13 cellular contexts compared by ENCODE assay signal in the genomic region with DNA sequence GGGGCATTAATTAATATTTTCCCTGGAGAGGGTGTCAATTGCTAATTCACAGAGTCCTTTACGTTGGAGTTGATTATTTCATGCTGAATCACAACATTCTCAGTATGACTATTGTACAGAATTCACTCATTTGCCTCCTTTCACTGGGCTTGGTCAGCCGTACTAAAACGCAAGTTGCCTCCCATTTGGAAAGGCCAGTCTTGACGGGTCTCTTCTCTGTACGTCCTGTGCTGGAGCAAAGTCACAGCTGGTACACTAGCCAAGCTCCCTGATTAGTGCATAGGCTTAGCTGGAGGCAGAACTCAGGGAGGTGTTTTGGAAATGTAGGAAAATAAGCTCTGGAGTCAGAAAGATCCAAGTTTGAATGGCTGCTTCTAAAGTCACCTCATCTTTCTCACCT.
"Had no signal": no experiment of that assay in that cellular context is flagged by ENCODE, and none has a peak within 500 bp of the region (broad histone marks: within the 10 kb centered on the region; RNA-seq: fewer than 3 reads in every experiment).

No MANE protein-coding gene starts in this region.

- DNase-seq: activated CD4-positive, alpha-beta T cell treated with anti-CD3 and anti-CD28 coated beads for 4 hours; activated CD8-positive, alpha-beta memory T cell treated with anti-CD3 and anti-CD28 coated beads, Interleukin-2, amount 50 U/mL, for 48 hours; activated CD8-positive, alpha-beta T cell treated with anti-CD3 and anti-CD28 coated beads, Interleukin-2, amount 10 ng/mL, durations not matched to agents 7 days and 5 days; activated naive CD8-positive, alpha-beta T cell treated with anti-CD3 and anti-CD28 coated beads, Interleukin-2, amount 10 ng/mL, durations not matched to agents 7 days and 5 days; dermis blood vessel endothelial cell; effector memory CD8-positive, alpha-beta T cell; gastrocnemius medialis; left colon; midbrain; psoas muscle; stimulated activated naive CD8-positive, alpha-beta T cell treated with anti-CD3 and anti-CD28 coated beads, Interleukin-15, amount 100 ng/mL, for 72 hours had no signal

- H3K36me3 ChIP-seq: breast epithelium, gastrocnemius medialis had no signal

- H3K4me3 ChIP-seq: breast epithelium, gastrocnemius medialis, psoas muscle had no signal

- H3K9me3 ChIP-seq: breast epithelium, gastrocnemius medialis, psoas muscle had no signal

- ATAC-seq: activated CD8-positive, alpha-beta T cell treated with anti-CD3 and anti-CD28 coated beads, Interleukin-2, amount 10 ng/mL, durations not matched to agents 7 days and 5 days; effector memory CD8-positive, alpha-beta T cell; gastrocnemius medialis; left colon; psoas muscle; sciatic nerve; stimulated activated naive CD8-positive, alpha-beta T cell treated with anti-CD3 and anti-CD28 coated beads, Interleukin-15, amount 100 ng/mL, for 72 hours had no signal

- H3K27ac ChIP-seq: breast epithelium, gastrocnemius medialis, psoas muscle had no signal

- H3K4me1 ChIP-seq: breast epithelium, gastrocnemius medialis, psoas muscle had no signal

- H3K27me3 ChIP-seq: breast epithelium, gastrocnemius medialis had no signal
